18 cellular contexts compared by ENCODE assay signal in genomic region chr14:75470238-75470797, GRCh38. TPM values are rescaled to one million over a fixed set of nuclear protein-coding genes. Genes with fewer than 3 reads are reported as not detected.
DNase-seq lines count a peak whose midpoint lies in the region; ATAC-seq, FAIRE-seq and TF ChIP-seq lines count a peak whose summit lies in the region.
"Had no signal": no experiment of that assay in that cellular context is flagged by ENCODE, and none has a peak within 500 bp of the region (broad histone marks: within the 10 kb centered on the region; RNA-seq: fewer than 3 reads in every experiment).

No MANE protein-coding gene starts in this region.

- no peaks in the 10 kb centered on the region for H3K27me3 ChIP-seq in BLaER1
- no peaks in the 10 kb centered on the region for H3K27me3 ChIP-seq in pancreas
- H3K27me3 ChIP-seq in foreskin keratinocyte, result no peaks in the 10 kb centered on the region

- CTCF ChIA-PET in activated B cell treated with CpG ODN at 0.5 μM for 24 hours (lab: Charles Lee), result interaction anchor here (0.6 to 0.8 kb wide), 3 partner anchors 16 to 162 kb away, joined by 3 to 5 read pairs (median 3); no protein-coding TSS in a partner anchor

- TF ChIP-seq CTCF in GM20000 (IDR thresholded peaks at IDR 0.05; ENCODE audit: extremely low read depth, missing control alignments) (no peak), activated B cell treated with CpG ODN at 0.5 μM for 24 hours (IDR thresholded peaks at IDR 0.05) (no peak), pancreas (IDR thresholded peaks at IDR 0.05) (no peak), foreskin keratinocyte (conservative IDR thresholded peaks at IDR 0.05) (no peak)

- WGBS in pancreas, 2 donors, result 41 to 48% methylated on average over 12 of the region's 12 CpGs

- ATAC-seq in activated B cell treated with CpG ODN at 0.5 μM for 24 hours (ENCODE audit: low read depth), result peak; percentile 86
- ATAC-seq in pancreas, result peak; percentile 59 to 75 (median 66)
- no peak for ATAC-seq in foreskin keratinocyte
- ATAC-seq in GM18858 (IDR thresholded peaks at IDR 0.05; ENCODE audit: unreplicated experiment), result no peak
- no peak for ATAC-seq in GM19023 (IDR thresholded peaks at IDR 0.05; ENCODE audit: unreplicated experiment)
- ATAC-seq: activated T-helper 17 cell treated with anti-CD3 and anti-CD28 coated beads, Interleukin-2, amount 50 U/mL, for 72 hours had no signal

- peak overlapping the region; percentile 89 for H3K27ac Mint-ChIP-seq in activated B cell treated with CpG ODN at 0.5 μM for 24 hours
- H3K27ac Mint-ChIP-seq: activated T-helper 17 cell treated with anti-CD3 and anti-CD28 coated beads, Interleukin-2, amount 50 U/mL, for 72 hours; dendritic cell treated with granulocyte-macrophage colony-stimulating factor and Interleukin-4, amounts not matched to agents 40 ng/mL and 50 ng/mL, for 4 days; nephron progenitor cell; stimulated activated naive CD8-positive, alpha-beta T cell treated with anti-CD3 and anti-CD28 coated beads, Interleukin-15, Interleukin-2, amounts not matched to agents 100 ng/mL and 50 ng/mL, for 24 hours had no signal

- H3K27me3 Mint-ChIP-seq in activated B cell treated with CpG ODN at 0.5 μM for 24 hours, result no peaks in the 10 kb centered on the region
- H3K27me3 Mint-ChIP-seq: activated T-helper 17 cell treated with anti-CD3 and anti-CD28 coated beads, Interleukin-2, amount 50 U/mL, for 72 hours; dendritic cell treated with granulocyte-macrophage colony-stimulating factor and Interleukin-4, amounts not matched to agents 40 ng/mL and 50 ng/mL, for 4 days; stimulated activated naive CD8-positive, alpha-beta T cell treated with anti-CD3 and anti-CD28 coated beads, Interleukin-15, Interleukin-2, amounts not matched to agents 100 ng/mL and 50 ng/mL, for 24 hours had no signal

- H3K4me1 ChIP-seq in BLaER1, result peaks cover 55% of the 10 kb centered on the region
- peaks cover 0 to 13% (median 12%) of the 10 kb centered on the region in 3 donors for H3K4me1 ChIP-seq in pancreas
- no peaks in the 10 kb centered on the region for H3K4me1 ChIP-seq in foreskin keratinocyte

- H3K27ac ChIP-seq in BLaER1 (no peak overlapping the region), pancreas (peak overlapping the region; percentile 1 to 66 (median 37)), foreskin keratinocyte (no peak overlapping the region)

- POLR2A ChIA-PET in activated B cell treated with CpG ODN at 0.5 μM for 24 hours (lab: Charles Lee), result interaction anchor here (1.3 to 2.0 kb wide), 5 partner anchors 9 to 52 kb away, joined by 4 to 5 read pairs (median 4); partner anchors contain the start of gene BATF

- FAIRE-seq in pancreas (lab: Jason Lieb, UNC), result no peak
- FAIRE-seq: D721Med had no signal

- H3K4me1 Mint-ChIP-seq in activated B cell treated with CpG ODN at 0.5 μM for 24 hours, result peaks cover 57% of the 10 kb centered on the region
- H3K4me1 Mint-ChIP-seq: activated T-helper 17 cell treated with anti-CD3 and anti-CD28 coated beads, Interleukin-2, amount 50 U/mL, for 72 hours had no signal

- intact Hi-C loops in activated B cell treated with CpG ODN at 0.5 μM for 24 hours (cut with micrococcal nuclease), result no loop called here
- intact Hi-C loops in pancreas (cut with DNase I), result no loop called here

- H3K36me3 ChIP-seq in BLaER1 (peaks cover 54% of the 10 kb centered on the region), pancreas (peaks cover 0 to 7% (median 0%) of the 10 kb centered on the region in 3 donors)

- no peaks in the 10 kb centered on the region for H3K9me3 Mint-ChIP-seq in activated B cell treated with CpG ODN at 0.5 μM for 24 hours
- H3K9me3 Mint-ChIP-seq: activated T-helper 17 cell treated with anti-CD3 and anti-CD28 coated beads, Interleukin-2, amount 50 U/mL, for 72 hours; dendritic cell treated with granulocyte-macrophage colony-stimulating factor and Interleukin-4, amounts not matched to agents 40 ng/mL and 50 ng/mL, for 4 days; nephron progenitor cell; stimulated activated naive CD8-positive, alpha-beta T cell treated with anti-CD3 and anti-CD28 coated beads, Interleukin-15, Interleukin-2, amounts not matched to agents 100 ng/mL and 50 ng/mL, for 24 hours had no signal

- no peaks in the 10 kb centered on the region for H3K9me3 ChIP-seq in BLaER1
- H3K9me3 ChIP-seq in pancreas, result no peaks in the 10 kb centered on the region

- peaks cover 57% of the 10 kb centered on the region for H3K36me3 Mint-ChIP-seq in activated B cell treated with CpG ODN at 0.5 μM for 24 hours (ENCODE audit: low read depth)

- H4K20me1 ChIP-seq in BLaER1, result peaks cover 18% of the 10 kb centered on the region; the same call in 1 of the 2 replicates

- peak; percentile 53 for DNase-seq in GM20000 (ENCODE audit: low spot score)
- no peak for DNase-seq in activated B cell treated with CpG ODN at 0.5 μM for 24 hours
- no peak for DNase-seq in pancreas
- DNase-seq in foreskin keratinocyte, result no peak
- no peak for DNase-seq in NCI-H187 treated with DMSO at 0.1 percent for 48 hours (lab: John Stamatoyannopoulos, UW)
- DNase-seq: activated CD4-positive, alpha-beta T cell treated with anti-CD3 and anti-CD28 coated beads, Interleukin-2, amount 50 U/mL, for 48 hours; hippocampal formation; MM.1S; NCI-H524; nephron progenitor cell; T-helper 9 cell had no signal

- H3K4me2 ChIP-seq in BLaER1, result peak overlapping the region; percentile 29; the same call in 1 of the 2 replicates

- H3K9ac ChIP-seq in BLaER1, result no peak overlapping the region

- peak overlapping the region; percentile 56 for H3K4me3 Mint-ChIP-seq in activated B cell treated with CpG ODN at 0.5 μM for 24 hours
- H3K4me3 Mint-ChIP-seq: activated T-helper 17 cell treated with anti-CD3 and anti-CD28 coated beads, Interleukin-2, amount 50 U/mL, for 72 hours; dendritic cell treated with granulocyte-macrophage colony-stimulating factor and Interleukin-4, amounts not matched to agents 40 ng/mL and 50 ng/mL, for 4 days; nephron progenitor cell; stimulated activated naive CD8-positive, alpha-beta T cell treated with anti-CD3 and anti-CD28 coated beads, Interleukin-15, Interleukin-2, amounts not matched to agents 100 ng/mL and 50 ng/mL, for 24 hours had no signal

- H3K4me3 ChIP-seq in BLaER1, result no peak overlapping the region
- H3K4me3 ChIP-seq in pancreas, result no peak overlapping the region

RNA-seq across cellular contexts. Expression of gene JDP2, which starts 42.5 kb away (rescaled TPM):
- total RNA-seq in activated B cell treated with CpG ODN at 0.5 μM for 24 hours (21.2 and 21.8 TPM in 2 replicates), pancreas (10 to 100 TPM in 3 of 6 donors, 1 to 10 TPM in 3; 6.6 to 25.8 (median 9.7) TPM), foreskin keratinocyte (31.0 and 32.3 TPM in 2 replicates)
- polyA plus RNA-seq in pancreas (10 to 100 TPM; 12.5 to 13.1 TPM), foreskin keratinocyte (32.3 and 34.0 TPM in 2 replicates)

RNA-seq across cellular contexts. Expression of gene BATF, which starts 52.0 kb away (rescaled TPM):
- total RNA-seq in activated B cell treated with CpG ODN at 0.5 μM for 24 hours, result 160 and 171 TPM in 2 replicates
- total RNA-seq in pancreas, result 1 to 10 TPM in 1 of 6 donors, under 1 TPM in 4, not detected in 1; 0.28 to 1.7 (median 0.63) TPM
- 1 to 10 TPM; 1.2 to 1.7 TPM for polyA plus RNA-seq in pancreas
- total RNA-seq in foreskin keratinocyte, result not detected in 2 replicates
- not detected in 2 replicates for polyA plus RNA-seq in foreskin keratinocyte

Comparison
In these comparisons a context has a peak if more than half of its experiments do, and no peak if none do; other contexts are left out.
1. H3K27ac ChIP-seq: peak in pancreas (4 of 4); none in BLaER1 (single experiment) and foreskin keratinocyte (single experiment).
2. ATAC-seq: peak in activated B cell treated with CpG ODN at 0.5 μM for 24 hours (single experiment) and pancreas (4 of 4); none in foreskin keratinocyte (single experiment), GM18858 (single experiment) and GM19023 (single experiment).
3. RNA of gene BATF, which starts 52.0 kb away (total RNA-seq): 160 to 171 TPM in activated B cell treated with CpG ODN at 0.5 μM for 24 hours; 0.28 to 1.7 TPM in pancreas and not detected in foreskin keratinocyte; every median in the first group is over 10 times any median in the second.